ENCODE assay signal across 10 cellular contexts in genomic region chr2:68365087-68365486, GRCh38. TPM values are rescaled to one million over a fixed set of nuclear protein-coding genes. Genes with fewer than 3 reads are reported as not detected.
DNase-seq lines count a peak whose midpoint lies in the region; ATAC-seq and TF ChIP-seq lines count a peak whose summit lies in the region.
"Had no signal": no experiment of that assay in that cellular context is flagged by ENCODE, and none has a peak within 500 bp of the region (broad histone marks: within the 10 kb centered on the region; RNA-seq: fewer than 3 reads in every experiment).

Gene PLEK (plus strand): TSS chr2:68365282. CDS start chr2:68365352, 70 bp downstream.

- peak within 1 kb of the TSS; percentile 19 to 62 for H3K9ac ChIP-seq in liver (ENCODE audit: low read depth in 1 of 2, low read length in 2 of 2)

- H3K4me1 ChIP-seq in liver (ENCODE audit: control insufficient read depth in 4 of 4, insufficient read depth in 4 of 4, low read length in 3 of 4), result peaks cover 0 to 5% (median 2%) of the 10 kb centered on the region in 4 donors
- H3K4me1 ChIP-seq: A549 had no signal

- no peak for TF ChIP-seq RAD21 in liver (IDR thresholded peaks at IDR 0.05)

- H3K27me3 ChIP-seq in liver (ENCODE audit: control insufficient read depth in 4 of 4, insufficient read depth in 4 of 4, low read length in 3 of 4), result no peaks in the 10 kb centered on the region

- H3K9me3 ChIP-seq in liver (ENCODE audit: control insufficient read depth in 4 of 4, low read length in 3 of 4), result no peaks in the 10 kb centered on the region
- H3K9me3 ChIP-seq: A549 had no signal

- ATAC-seq in activated CD4-positive, CD25-positive, alpha-beta regulatory T cell treated with anti-CD3 and anti-CD28 coated beads, Interleukin-2, amount 50 U/mL, for 24 hours, result peak; percentile 13 to 29
- ATAC-seq in HG03064 (IDR thresholded peaks at IDR 0.05; ENCODE audit: low read depth, unreplicated experiment), result peak; percentile 45
- ATAC-seq: A549 had no signal

- peak within 1 kb of the TSS; percentile 51 to 55 for H3K27ac ChIP-seq in liver (ENCODE audit: low read depth in 1 of 2, low read length in 2 of 2)
- H3K27ac ChIP-seq: A549, VCaP had no signal

- DNase-seq in activated CD4-positive, CD25-positive, alpha-beta regulatory T cell (lab: John Stamatoyannopoulos, UW), result no peak
- DNase-seq in UCSD-AML1 (lab: John Stamatoyannopoulos, UW; ENCODE audit: unreplicated experiment), result peak; percentile 79
- DNase-seq in NCI-H774 (lab: John Stamatoyannopoulos, UW), result no peak
- no peak for DNase-seq in central memory CD4-positive, alpha-beta T cell
- no peak for DNase-seq in NCI-H446 treated with DMSO at 0.1 percent for 48 hours (lab: John Stamatoyannopoulos, UW)

- H3K36me3 ChIP-seq in liver (ENCODE audit: control insufficient read depth in 4 of 4, insufficient read depth in 3 of 4, low read depth in 1 of 4, low read length in 3 of 4), result no peaks in the 10 kb centered on the region

- peak within 1 kb of the TSS; percentile 29 to 62 (median 32) for H3K4me3 ChIP-seq in liver (ENCODE audit: low read depth in 1 of 3, low read length in 3 of 3)
- H3K4me3 ChIP-seq: A549 had no signal

- 79% methylated on average over 7 of the region's 7 CpGs for WGBS in liver

- no peak for TF ChIP-seq CTCF in liver (IDR thresholded peaks at IDR 0.05; ENCODE audit: low read depth, low read length, missing input control)

TF ChIP-seq in liver, 16 proteins besides CTCF, POLR2A, EP300 and RAD21:
- TF ChIP-seq YY1 (IDR thresholded peaks at IDR 0.05) (peak; percentile 39), GABPA (IDR thresholded peaks at IDR 0.05 in 1 of 2, conservative IDR thresholded peaks at IDR 0.05 in 1 of 2) (no peak)

RNA-seq across cellular contexts. Expression of gene PLEK, which starts in this region (rescaled TPM):
- 10 to 100 TPM in 1 of 2 donors, 1 to 10 TPM in 1; 5.3 to 40.6 TPM for total RNA-seq in liver
- 1 to 10 TPM; 2.6 to 3.9 TPM for polyA plus RNA-seq in liver
